In the genomic region with DNA sequence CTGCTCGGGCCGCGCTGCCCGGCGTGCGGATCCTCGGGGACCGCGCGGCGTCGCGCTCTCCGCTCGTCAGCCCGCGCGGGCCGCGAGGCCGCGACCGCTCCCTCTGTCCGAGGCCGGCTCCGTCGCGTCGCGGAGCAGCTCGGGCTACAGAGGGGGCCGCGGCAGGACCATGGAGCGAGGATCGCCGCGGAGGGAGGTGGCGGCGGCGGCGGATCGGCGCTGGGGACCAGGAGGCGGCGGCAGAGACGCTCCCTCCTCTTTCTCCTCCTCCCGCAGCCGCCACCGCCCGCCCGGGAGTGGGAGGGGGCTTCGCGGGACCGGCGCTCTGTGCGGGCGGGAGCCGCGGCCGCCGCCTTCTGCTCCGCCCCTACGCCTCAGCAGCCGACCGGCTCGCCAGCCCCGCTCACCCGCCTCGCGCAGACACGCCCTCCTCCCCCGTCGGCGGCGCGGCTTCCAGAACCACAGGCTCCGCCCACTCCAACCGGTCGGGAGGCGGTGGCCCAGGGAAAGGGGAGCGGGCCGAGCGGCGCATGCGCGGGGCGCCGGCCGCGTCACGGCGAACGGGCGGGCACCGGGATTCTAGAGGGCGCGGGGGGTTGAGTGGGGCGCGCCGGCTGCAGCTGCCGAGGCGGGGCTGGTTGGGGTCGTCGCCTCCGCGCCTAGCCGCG, we compare ENCODE assay signal across 8 cellular contexts. TPM values are rescaled to one million over a fixed set of nuclear protein-coding genes. Genes with fewer than 3 reads are reported as not detected.
DNase-seq lines count a peak whose midpoint lies in the region; ATAC-seq, FAIRE-seq and TF ChIP-seq lines count a peak whose summit lies in the region.

A gene with protein sequence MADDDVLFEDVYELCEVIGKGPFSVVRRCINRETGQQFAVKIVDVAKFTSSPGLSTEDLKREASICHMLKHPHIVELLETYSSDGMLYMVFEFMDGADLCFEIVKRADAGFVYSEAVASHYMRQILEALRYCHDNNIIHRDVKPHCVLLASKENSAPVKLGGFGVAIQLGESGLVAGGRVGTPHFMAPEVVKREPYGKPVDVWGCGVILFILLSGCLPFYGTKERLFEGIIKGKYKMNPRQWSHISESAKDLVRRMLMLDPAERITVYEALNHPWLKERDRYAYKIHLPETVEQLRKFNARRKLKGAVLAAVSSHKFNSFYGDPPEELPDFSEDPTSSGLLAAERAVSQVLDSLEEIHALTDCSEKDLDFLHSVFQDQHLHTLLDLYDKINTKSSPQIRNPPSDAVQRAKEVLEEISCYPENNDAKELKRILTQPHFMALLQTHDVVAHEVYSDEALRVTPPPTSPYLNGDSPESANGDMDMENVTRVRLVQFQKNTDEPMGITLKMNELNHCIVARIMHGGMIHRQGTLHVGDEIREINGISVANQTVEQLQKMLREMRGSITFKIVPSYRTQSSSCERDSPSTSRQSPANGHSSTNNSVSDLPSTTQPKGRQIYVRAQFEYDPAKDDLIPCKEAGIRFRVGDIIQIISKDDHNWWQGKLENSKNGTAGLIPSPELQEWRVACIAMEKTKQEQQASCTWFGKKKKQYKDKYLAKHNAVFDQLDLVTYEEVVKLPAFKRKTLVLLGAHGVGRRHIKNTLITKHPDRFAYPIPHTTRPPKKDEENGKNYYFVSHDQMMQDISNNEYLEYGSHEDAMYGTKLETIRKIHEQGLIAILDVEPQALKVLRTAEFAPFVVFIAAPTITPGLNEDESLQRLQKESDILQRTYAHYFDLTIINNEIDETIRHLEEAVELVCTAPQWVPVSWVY (minus strand): TSS at position 298 of the 668 bp plus-strand sequence. CDS start 566 bp downstream, outside the sequence.

- H3K4me1 ChIP-seq in ascending aorta = no peaks in the 10 kb centered on the region
- H3K4me1 ChIP-seq in right cardiac atrium (ENCODE audit: control insufficient read depth, insufficient read depth, low read length) = no peaks in the 10 kb centered on the region

- no peaks in the 10 kb centered on the region for H3K36me3 ChIP-seq in ascending aorta

- WGBS in right cardiac atrium = under 1% methylated on average over 89 of the region's 108 CpGs

- H3K27me3 ChIP-seq in ascending aorta (no peaks in the 10 kb centered on the region), right cardiac atrium (ENCODE audit: control insufficient read depth, insufficient read depth) (no peaks in the 10 kb centered on the region)

- FAIRE-seq in GM18507 (lab: Jason Lieb, UNC) (peak; percentile 94), urothelium cell line (lab: Jason Lieb, UNC) (peak; percentile 32)

- ATAC-seq in HG02981 (IDR thresholded peaks at IDR 0.05; ENCODE audit: unreplicated experiment) (peak; percentile 78), right cardiac atrium (peak; percentile 99)

- intact Hi-C loops in T-helper 2 cell treated with Interferon-gamma antibody and Interleukin-4, amounts not matched to agents 100 ng/mL and 5 ng/mL, for 36 hours (cut with micrococcal nuclease) = loop anchor here (1.0 to 5.0 kb wide), 6 partner anchors 14 to 1729 kb away; partner anchors contain the start of genes DDX3X and USP9X
- intact Hi-C loops in ascending aorta (cut with DNase I) (loop anchor here (10.0 kb wide), 4 partner anchors 99 to 821 kb away; no protein-coding TSS in a partner anchor), right cardiac atrium (cut with DNase I) (no loop called here)

- H3K9me3 ChIP-seq in ascending aorta (no peaks in the 10 kb centered on the region), right cardiac atrium (ENCODE audit: control insufficient read depth, low read length) (no peaks in the 10 kb centered on the region)

- DNase-seq in GM18507 (ENCODE audit: extremely low spot score, insufficient read length, low read depth) = peak; percentile 45
- DNase-seq in NCI-H2029 (lab: John Stamatoyannopoulos, UW) = peak; percentile 80
- peak; percentile 65 to 95 for DNase-seq in ascending aorta (ENCODE audit: low spot score in 2 of 2)
- DNase-seq in right cardiac atrium = peak; percentile 93 to 97 (median 97)
- DNase-seq in putamen (ENCODE audit: low spot score) = peak; percentile 89
- DNase-seq in urothelium cell line (ENCODE audit: low spot score) = peak; percentile 91

- TF ChIP-seq CTCF in ascending aorta (IDR thresholded peaks at IDR 0.05) = no peak

- H3K4me3 ChIP-seq in ascending aorta (peak within 1 kb of the TSS; percentile 59 to 78), right cardiac atrium (ENCODE audit: low read length) (peak within 1 kb of the TSS; percentile 74)

- peak within 1 kb of the TSS; percentile 84 to 88 for H3K27ac ChIP-seq in ascending aorta
- H3K27ac ChIP-seq in right cardiac atrium (ENCODE audit: low read length) = peak within 1 kb of the TSS; percentile 86

RNA-seq across cellular contexts. Expression of the gene that starts here (rescaled TPM):
- 33.0 and 40.1 TPM in 2 replicates for total RNA-seq in T-helper 2 cell treated with Interferon-gamma antibody and Interleukin-4, amounts not matched to agents 100 ng/mL and 5 ng/mL, for 36 hours
- total RNA-seq in ascending aorta = 33.7 TPM
- total RNA-seq in right cardiac atrium = 10 to 100 TPM; 15.2 to 17.5 (median 17.1) TPM
- polyA plus RNA-seq in right cardiac atrium = 3.3 TPM

Comparison
In these comparisons a context has a peak if more than half of its experiments do, and no peak if none do; other contexts are left out.
1. Peak in every context shown above with its lines: DNase-seq, ATAC-seq, H3K4me3 ChIP-seq and H3K27ac ChIP-seq.
2. DNase-seq: peak in every context shown above with its lines; median percentile 97 in right cardiac atrium; 91 in urothelium cell line; 89 in putamen; 80 in NCI-H2029; 80 in ascending aorta; 45 in GM18507.
3. intact Hi-C loops: an anchor here in T-helper 2 cell treated with Interferon-gamma antibody and Interleukin-4, amounts not matched to agents 100 ng/mL and 5 ng/mL, for 36 hours (1.0 to 5.0 kb wide) and ascending aorta (10.0 kb wide); none called in right cardiac atrium.